ENCODE assay signal across 8 cellular contexts in the genomic region with DNA sequence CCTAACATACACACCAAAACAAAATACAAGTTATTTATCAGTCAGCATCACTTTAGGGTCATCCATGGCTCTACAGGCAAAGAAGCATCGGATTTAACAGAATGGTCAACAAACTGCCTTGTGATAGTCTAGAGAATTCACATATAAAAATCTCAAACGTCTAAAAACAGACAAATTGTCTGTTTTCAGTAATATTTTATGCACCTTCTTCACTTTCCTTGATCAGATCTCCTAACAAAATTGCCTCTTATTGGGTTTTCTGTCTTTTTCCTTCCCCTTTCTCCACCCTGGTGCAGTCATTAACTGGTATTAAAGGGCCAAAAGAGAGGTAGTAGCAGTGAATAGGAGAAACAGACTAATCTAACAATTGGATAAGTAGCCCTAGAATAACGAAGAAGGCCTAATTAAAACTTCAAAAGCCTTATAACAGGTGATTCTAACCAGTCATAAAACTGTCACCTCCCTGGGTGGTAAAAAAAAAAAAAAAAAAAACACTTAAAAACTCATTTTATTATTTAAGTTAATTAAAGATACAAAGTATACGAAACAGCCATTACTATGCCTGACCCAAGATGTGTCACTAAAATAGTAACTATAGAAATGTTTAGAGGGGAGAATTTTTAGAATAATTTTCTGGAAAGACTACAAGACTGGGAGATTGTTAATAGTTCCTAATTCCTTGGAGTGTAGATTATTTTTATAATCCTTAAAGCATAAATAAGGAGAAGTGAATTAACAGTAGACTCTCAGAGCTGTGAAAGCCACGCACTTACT. TPM values are rescaled to one million over a fixed set of nuclear protein-coding genes. Genes with fewer than 3 reads are reported as not detected.
DNase-seq lines count a peak whose midpoint lies in the region; ATAC-seq and TF ChIP-seq lines count a peak whose summit lies in the region.

No MANE protein-coding gene starts in this region.

- H3K9me3 ChIP-seq in left ventricle myocardium inferior (replicated peaks) (no peaks in the 10 kb centered on the region), body of pancreas (no peaks in the 10 kb centered on the region), mesenchymal stem cell (ENCODE audit: control insufficient read depth, low read length) (no peaks in the 10 kb centered on the region), vagina (no peaks in the 10 kb centered on the region)

- H3K4me1 ChIP-seq in left ventricle myocardium inferior (peaks cover 45% of the 10 kb centered on the region), body of pancreas (peaks cover 21% of the 10 kb centered on the region), mesenchymal stem cell (ENCODE audit: control insufficient read depth, insufficient read depth, low read depth, low read length) (no peaks in the 10 kb centered on the region), vagina (peaks cover 10% of the 10 kb centered on the region)

- H3K18ac ChIP-seq in mesenchymal stem cell (ENCODE audit: low read depth in 1 of 2, low read length in 2 of 2), result no peak overlapping the region

- H3K27ac ChIP-seq in left ventricle myocardium inferior (replicated peaks) (peak overlapping the region; percentile 88), body of pancreas (peak overlapping the region; percentile 85 to 98 (median 92)), mesenchymal stem cell (ENCODE audit: low read length, poor library complexity, severe bottlenecking) (no peak overlapping the region), vagina (peak overlapping the region; percentile 89)

- H3K27me3 ChIP-seq in left ventricle myocardium inferior (ENCODE audit: low read depth), result no peaks in the 10 kb centered on the region
- H3K27me3 ChIP-seq in body of pancreas, result no peaks in the 10 kb centered on the region
- no peaks in the 10 kb centered on the region for H3K27me3 ChIP-seq in mesenchymal stem cell (ENCODE audit: control insufficient read depth in 1 of 2, insufficient read depth in 1 of 2, low read length in 2 of 2)
- no peaks in the 10 kb centered on the region for H3K27me3 ChIP-seq in vagina

- H3K14ac ChIP-seq in mesenchymal stem cell (ENCODE audit: low read length in 2 of 2), result no peak overlapping the region

- H3K36me3 ChIP-seq in left ventricle myocardium inferior (no peaks in the 10 kb centered on the region), body of pancreas (replicated peaks in 1 of 2; ENCODE audit: insufficient read depth in 1 of 2, low read depth in 2 of 2) (no peaks in the 10 kb centered on the region), mesenchymal stem cell (ENCODE audit: control insufficient read depth in 1 of 2, insufficient read depth in 2 of 2, low read depth in 1 of 2, low read length in 2 of 2) (no peaks in the 10 kb centered on the region), vagina (no peaks in the 10 kb centered on the region)

- no peak overlapping the region for H3K4ac ChIP-seq in mesenchymal stem cell (ENCODE audit: low read depth in 1 of 2, low read length in 2 of 2)

- H4K91ac ChIP-seq in mesenchymal stem cell (ENCODE audit: low read length), result no peak overlapping the region

- no peak overlapping the region for H2AFZ ChIP-seq in mesenchymal stem cell (ENCODE audit: low read depth, low read length)

- H2BK12ac ChIP-seq in mesenchymal stem cell (ENCODE audit: low read length in 2 of 2), result no peak overlapping the region

- H3K9ac ChIP-seq in mesenchymal stem cell (ENCODE audit: low read length), result peak overlapping the region; percentile 76

- TF ChIP-seq POLR2A in body of pancreas (IDR thresholded peaks at IDR 0.05) (no peak), vagina (IDR thresholded peaks at IDR 0.05) (no peak)

- DNase-seq in left ventricle myocardium inferior, result no peak
- DNase-seq in cardiac septum (ENCODE audit: low spot score), result no peak
- DNase-seq in body of pancreas, result no peak
- no peak for DNase-seq in mesenchymal stem cell
- no peak for DNase-seq in vagina (ENCODE audit: extremely low spot score in 2 of 2)
- no peak for DNase-seq in A172 (ENCODE audit: low spot score)

- H2BK15ac ChIP-seq in mesenchymal stem cell (ENCODE audit: low read depth, poor library complexity, severe bottlenecking), result no peak overlapping the region

- no peak overlapping the region for H3K4me2 ChIP-seq in mesenchymal stem cell (ENCODE audit: low read length, poor library complexity, severe bottlenecking)

- H2BK120ac ChIP-seq in mesenchymal stem cell (ENCODE audit: low read depth, low read length), result no peak overlapping the region

- H4K8ac ChIP-seq in mesenchymal stem cell (ENCODE audit: low read length), result no peak overlapping the region

- TF ChIP-seq CTCF in left ventricle myocardium inferior (IDR thresholded peaks at IDR 0.05; ENCODE audit: borderline replicate concordance), result no peak
- TF ChIP-seq CTCF in body of pancreas (IDR thresholded peaks at IDR 0.05), result no peak
- TF ChIP-seq CTCF in vagina (IDR thresholded peaks at IDR 0.05), result no peak

- H3K4me3 ChIP-seq in left ventricle myocardium inferior (peak overlapping the region; percentile 84), body of pancreas (no peak overlapping the region), mesenchymal stem cell (ENCODE audit: insufficient read depth in 1 of 2, low read depth in 1 of 2, low read length in 2 of 2) (peak overlapping the region in 1 of 2 experiments; percentile 83), vagina (peak overlapping the region; percentile 82 to 83)

- H3K23ac ChIP-seq in mesenchymal stem cell (ENCODE audit: low read length in 2 of 2), result no peak overlapping the region

- peaks cover 2% of the 10 kb centered on the region for H3K79me1 ChIP-seq in mesenchymal stem cell (replicated peaks; ENCODE audit: low read length, poor library complexity, severe bottlenecking)

- intact Hi-C loops in left ventricle myocardium inferior (cut with micrococcal nuclease) (no loop called here), cardiac septum (cut with DNase I) (loop anchor here (5.0 kb wide), 2 partner anchors 44 to 69 kb away; no protein-coding TSS in a partner anchor), body of pancreas (cut with DNase I) (no loop called here), vagina (cut with DNase I) (no loop called here)

- no peak overlapping the region for H2AK5ac ChIP-seq in mesenchymal stem cell (ENCODE audit: low read length, severe bottlenecking)

- no peak overlapping the region for H2BK5ac ChIP-seq in mesenchymal stem cell (ENCODE audit: low read depth, low read length, poor library complexity, severe bottlenecking)

- 31 to 39% methylated on average over 5 of the region's 5 CpGs for WGBS in body of pancreas, 2 donors
- 91% methylated on average over 3 of the region's 5 CpGs for WGBS in mesenchymal stem cell

- no peak for ATAC-seq in body of pancreas
- no peak for ATAC-seq in activated CD4-positive, CD25-positive, alpha-beta regulatory T cell treated with anti-CD3 and anti-CD28 coated beads, Interleukin-2, amount 50 U/mL, for 24 hours
- ATAC-seq in HG02623 (IDR thresholded peaks at IDR 0.05; ENCODE audit: unreplicated experiment), result no peak

RNA-seq across cellular contexts. Expression of gene KIF21A, which starts 1.5 kb away (rescaled TPM):
- total RNA-seq in left ventricle myocardium inferior (49.8 TPM), cardiac septum (52.7 TPM), body of pancreas (10 to 100 TPM; 19.5 to 49.1 TPM), vagina (26.3 TPM)
- 2.9 TPM for polyA plus RNA-seq in mesenchymal stem cell (2013, experiment 1 of 2)
- polyA plus RNA-seq in mesenchymal stem cell (2013, experiment 2 of 2), result 2.8 TPM
- total RNA-seq in A172 (2014; rRNA removed; shearing (Covaris generic)), result 20.1 and 22.3 TPM in 2 replicates

Comparison
In these comparisons a context has a peak if more than half of its experiments do, and no peak if none do; other contexts are left out.
1. H3K4me3 ChIP-seq: peak in left ventricle myocardium inferior (single experiment) and vagina (2 of 2); none in body of pancreas (0 of 2).